In genomic region chr10:122505011-122505410, GRCh38 we compare ENCODE assay signal across 28 cellular contexts. TPM values are rescaled to one million over a fixed set of nuclear protein-coding genes. Genes with fewer than 3 reads are reported as not detected.
DNase-seq lines count a peak whose midpoint lies in the region; ATAC-seq and TF ChIP-seq lines count a peak whose summit lies in the region.
"Had no signal": no experiment of that assay in that cellular context is flagged by ENCODE, and none has a peak within 500 bp of the region (broad histone marks: within the 10 kb centered on the region; RNA-seq: fewer than 3 reads in every experiment).

No MANE protein-coding gene starts in this region.

- no peak overlapping the region for H3K4me2 ChIP-seq in mammary epithelial cell (ENCODE audit: insufficient read depth, low read depth, low read length)
- H3K4me2 ChIP-seq: BLaER1, KMS-11 had no signal

- H3K4me3 ChIP-seq in breast epithelium (no peak overlapping the region), mammary epithelial cell (replicated peaks in 1 of 3; ENCODE audit: insufficient read depth in 1 of 3, low read depth in 2 of 3, low read length in 3 of 3) (no peak overlapping the region), vagina (no peak overlapping the region)
- H3K4me3 ChIP-seq: BLaER1, body of pancreas, ovary, thyroid gland had no signal

- TF ChIP-seq POLR2A in breast epithelium (IDR thresholded peaks at IDR 0.05) (no peak), vagina (IDR thresholded peaks at IDR 0.05) (no peak)

- DNase-seq in breast epithelium (ENCODE audit: low spot score in 2 of 2) (no peak), mammary epithelial cell (no peak), chondrocyte (ENCODE audit: low spot score) (no peak), neural crest cell (ENCODE audit: low read depth, low spot score) (no peak), vagina (ENCODE audit: extremely low spot score in 2 of 2) (no peak)
- DNase-seq: activated CD4-positive, CD25-positive, alpha-beta regulatory T cell treated with anti-CD3 and anti-CD28 coated beads, Interleukin-2, amount 50 U/mL, for 72 hours; activated CD8-positive, alpha-beta T cell treated with anti-CD3 and anti-CD28 coated beads, Interleukin-2, amount 10 ng/mL, durations not matched to agents 7 days and 5 days; activated effector memory CD4-positive, alpha-beta T cell treated with anti-CD3 and anti-CD28 coated beads, Interleukin-2, amount 50 U/mL, for 16 hours; activated naive CD8-positive, alpha-beta T cell treated with anti-CD3 and anti-CD28 coated beads, Interleukin-2, amount 50 U/mL, for 24 hours; Caco-2; DND-41; OCI-M1; stimulated activated CD4-positive, alpha-beta T cell treated with anti-CD3 and anti-CD28 coated beads, Interleukin-4, amount 100 ng/mL, for 1 hour; stimulated activated naive CD4-positive, alpha-beta T cell; T-helper 1 cell had no signal

- H3K79me2 ChIP-seq in mammary epithelial cell (ENCODE audit: insufficient read depth, low read length): peaks cover 38% of the 10 kb centered on the region

- H3K36me3 Mint-ChIP-seq in chondrocyte (ENCODE audit: low read depth): peaks cover 46% of the 10 kb centered on the region
- no peaks in the 10 kb centered on the region for H3K36me3 Mint-ChIP-seq in neural crest cell (ENCODE audit: low read depth)

- dilution Hi-C loops in mammary epithelial cell (cut with HindIII; ENCODE audit: low sequenced_read_pairs): no loop called here

- H3K36me3 ChIP-seq in breast epithelium (no peaks in the 10 kb centered on the region), mammary epithelial cell (ENCODE audit: insufficient read depth, low read length) (peaks cover 23% of the 10 kb centered on the region), vagina (peaks cover 0 to 23% of the 10 kb centered on the region in 2 donors)
- H3K36me3 ChIP-seq: BLaER1, ovary had no signal

- no peak overlapping the region for H3K9ac ChIP-seq in mammary epithelial cell (ENCODE audit: insufficient read depth, low read length)
- H3K9ac ChIP-seq: BLaER1, KMS-11 had no signal

- no peak for TF ChIP-seq CTCF in breast epithelium (IDR thresholded peaks at IDR 0.05)
- TF ChIP-seq CTCF in mammary epithelial cell (conservative IDR thresholded peaks at IDR 0.05 in 1 of 2, IDR thresholded peaks at IDR 0.05 in 1 of 2; ENCODE audit: extremely low read depth in 1 of 2, insufficient read depth in 1 of 2, low read depth in 1 of 2, low read length in 2 of 2): no peak
- TF ChIP-seq CTCF in chondrocyte (IDR thresholded peaks at IDR 0.05): no peak
- no peak for TF ChIP-seq CTCF in neural crest cell (conservative IDR thresholded peaks at IDR 0.05)
- TF ChIP-seq CTCF in vagina (IDR thresholded peaks at IDR 0.05): no peak

- intact Hi-C loops in breast epithelium (cut with DNase I; ENCODE audit: low total_unique reads): no loop called here
- intact Hi-C loops in mammary epithelial cell (cut with micrococcal nuclease): no loop called here
- intact Hi-C loops in vagina (cut with DNase I): no loop called here

- H3K27me3 ChIP-seq in breast epithelium (no peaks in the 10 kb centered on the region), mammary epithelial cell (ENCODE audit: insufficient read depth, low read length) (no peaks in the 10 kb centered on the region), vagina (no peaks in the 10 kb centered on the region)
- H3K27me3 ChIP-seq: BLaER1, body of pancreas, ovary, thyroid gland had no signal

- H3K4me1 Mint-ChIP-seq in chondrocyte (ENCODE audit: low read depth) (peaks cover 62% of the 10 kb centered on the region), neural crest cell (peaks cover 6% of the 10 kb centered on the region)
- H3K4me1 Mint-ChIP-seq: activated naive CD8-positive, alpha-beta T cell treated with anti-CD3 and anti-CD28 coated beads, Interleukin-2, amount 50 U/mL, for 24 hours had no signal

- H4K20me1 ChIP-seq in mammary epithelial cell (ENCODE audit: insufficient read depth, low read length): no peaks in the 10 kb centered on the region
- H4K20me1 ChIP-seq: BLaER1 had no signal

- H3K9me3 ChIP-seq in breast epithelium: no peaks in the 10 kb centered on the region
- no peaks in the 10 kb centered on the region for H3K9me3 ChIP-seq in mammary epithelial cell (replicated peaks; ENCODE audit: insufficient read depth, low read length)
- H3K9me3 ChIP-seq in vagina: no peaks in the 10 kb centered on the region
- H3K9me3 ChIP-seq: BLaER1, body of pancreas, Caco-2, ovary, thyroid gland had no signal

- H3K27me3 Mint-ChIP-seq in chondrocyte (ENCODE audit: low read depth) (no peaks in the 10 kb centered on the region), neural crest cell (ENCODE audit: low read depth) (no peaks in the 10 kb centered on the region)
- H3K27me3 Mint-ChIP-seq: activated naive CD8-positive, alpha-beta T cell treated with anti-CD3 and anti-CD28 coated beads, Interleukin-2, amount 50 U/mL, for 24 hours had no signal

- peak overlapping the region; percentile 28 for H3K4me3 Mint-ChIP-seq in chondrocyte (ENCODE audit: unreplicated experiment)
- no peak overlapping the region for H3K4me3 Mint-ChIP-seq in neural crest cell
- H3K4me3 Mint-ChIP-seq: activated CD8-positive, alpha-beta T cell treated with anti-CD3 and anti-CD28 coated beads, Interleukin-2, amount 10 ng/mL, durations not matched to agents 7 days and 5 days; activated naive CD8-positive, alpha-beta T cell treated with anti-CD3 and anti-CD28 coated beads, Interleukin-2, amount 50 U/mL, for 24 hours had no signal

- H3K4me1 ChIP-seq in breast epithelium (peaks cover 0 to 8% of the 10 kb centered on the region in 2 donors), mammary epithelial cell (ENCODE audit: insufficient read depth, low read length) (peaks cover 29% of the 10 kb centered on the region), vagina (peaks cover 20% of the 10 kb centered on the region)
- H3K4me1 ChIP-seq: BLaER1 had no signal

- CTCF ChIA-PET in mammary epithelial cell (lab: Charles Lee; ENCODE audit: low non-redundant PET): no interaction called here

- H3K27ac Mint-ChIP-seq in chondrocyte (ENCODE audit: unreplicated experiment) (peak overlapping the region; percentile 96), neural crest cell (ENCODE audit: unreplicated experiment) (peak overlapping the region; percentile 62)
- H3K27ac Mint-ChIP-seq: activated CD8-positive, alpha-beta T cell treated with anti-CD3 and anti-CD28 coated beads, Interleukin-2, amount 10 ng/mL, durations not matched to agents 7 days and 5 days; activated naive CD8-positive, alpha-beta T cell treated with anti-CD3 and anti-CD28 coated beads, Interleukin-2, amount 50 U/mL, for 24 hours had no signal

- in situ Hi-C loops in mammary epithelial cell (cut with MboI; ENCODE audit: low sequenced_read_pairs in 2 of 2): no loop called here

- H3K9me3 Mint-ChIP-seq in chondrocyte (ENCODE audit: low read depth) (no peaks in the 10 kb centered on the region), neural crest cell (no peaks in the 10 kb centered on the region)
- H3K9me3 Mint-ChIP-seq: activated naive CD8-positive, alpha-beta T cell treated with anti-CD3 and anti-CD28 coated beads, Interleukin-2, amount 50 U/mL, for 24 hours had no signal

- no peak for ATAC-seq in GM21825 (IDR thresholded peaks at IDR 0.05; ENCODE audit: unreplicated experiment)
- no peak for ATAC-seq in GM21529 (IDR thresholded peaks at IDR 0.05; ENCODE audit: unreplicated experiment)
- ATAC-seq in HG03432 (IDR thresholded peaks at IDR 0.05; ENCODE audit: unreplicated experiment): no peak
- ATAC-seq: activated CD8-positive, alpha-beta T cell treated with anti-CD3 and anti-CD28 coated beads, Interleukin-2, amount 10 ng/mL, durations not matched to agents 7 days and 5 days; activated naive CD8-positive, alpha-beta T cell treated with anti-CD3 and anti-CD28 coated beads, Interleukin-2, amount 50 U/mL, for 24 hours had no signal

- no TSS peak for BruUV-seq in mammary epithelial cell (replicated peaks; lab: Mats Ljungman, UMichigan)

- no peak overlapping the region for H2AFZ ChIP-seq in mammary epithelial cell (ENCODE audit: low read depth, low read length)

- WGBS in mammary epithelial cell (ENCODE audit: low coverage, missing lambda C conversion rate): 100% methylated on average over 5 of the region's 5 CpGs

- H3K27ac ChIP-seq in breast epithelium (peak overlapping the region; percentile 68 to 75), mammary epithelial cell (ENCODE audit: insufficient read depth, low read depth, low read length) (no peak overlapping the region), vagina (peak overlapping the region; percentile 72)
- H3K27ac ChIP-seq: BLaER1, KMS-11, thyroid gland had no signal

RNA-seq across cellular contexts. Expression of gene HTRA1, which starts 43.7 kb away (rescaled TPM):
- total RNA-seq in breast epithelium (100 to 1,000 TPM; 116 to 347 (median 152) TPM), mammary epithelial cell (100 to 1,000 TPM; 179 to 311 TPM), chondrocyte (1,260 to 1,504 TPM (median 1,485 TPM) in 3 replicates), neural crest cell (8.2 and 9.0 TPM in 2 replicates), vagina (116 TPM)
- polyA plus RNA-seq in mammary epithelial cell: 615 TPM
- polyA minus RNA-seq in mammary epithelial cell: 271 TPM
- total RNA-seq: activated CD8-positive, alpha-beta T cell treated with anti-CD3 and anti-CD28 coated beads, Interleukin-2, amount 10 ng/mL, durations not matched to agents 7 days and 5 days; HT-29 had no signal

RNA-seq across cellular contexts. Expression of gene ARMS2, which starts 50.6 kb away (rescaled TPM):
- total RNA-seq in breast epithelium (not detected), mammary epithelial cell (under 1 TPM in 1 of 2 donors, not detected in 1; 0.17 TPM), chondrocyte (0.62 to 1.1 TPM in 2 of 3 replicates, not detected in the other), neural crest cell (not detected in 2 replicates), vagina (not detected)
- not detected for polyA plus RNA-seq in mammary epithelial cell
- not detected for polyA minus RNA-seq in mammary epithelial cell
- total RNA-seq: A172; activated CD8-positive, alpha-beta T cell treated with anti-CD3 and anti-CD28 coated beads, Interleukin-2, amount 10 ng/mL, durations not matched to agents 7 days and 5 days; body of pancreas; Caco-2; glomerular endothelial cell; H4; HT-29; kidney epithelial cell; ovary; thyroid gland had no signal
- polyA plus RNA-seq: ovary had no signal

RNA-seq across cellular contexts. Expression of gene DMBT1, which starts 55.5 kb away (rescaled TPM):
- total RNA-seq in breast epithelium: 1 to 10 TPM in 1 of 3 donors, under 1 TPM in 1, not detected in 1; 0.15 to 2.3 TPM
- under 1 TPM; 0.24 to 0.33 TPM for total RNA-seq in mammary epithelial cell
- 1.1 TPM for polyA plus RNA-seq in mammary epithelial cell
- polyA minus RNA-seq in mammary epithelial cell: 1.6 TPM
- total RNA-seq in chondrocyte: 0.13 to 0.34 TPM (median 0.17 TPM) in 3 replicates
- not detected in 2 replicates for total RNA-seq in neural crest cell
- not detected for total RNA-seq in vagina
- total RNA-seq: A172; activated CD8-positive, alpha-beta T cell treated with anti-CD3 and anti-CD28 coated beads, Interleukin-2, amount 10 ng/mL, durations not matched to agents 7 days and 5 days; Caco-2; H4 had no signal

Comparison
In these comparisons a context has a peak if more than half of its experiments do, and no peak if none do; other contexts are left out.
1. RNA of gene HTRA1, which starts 43.7 kb away (total RNA-seq): 1,260 to 1,504 TPM in chondrocyte, 179 to 311 TPM in mammary epithelial cell, 116 to 347 TPM in breast epithelium and 116 TPM in vagina (single experiment); 8.2 to 9.0 TPM in neural crest cell; every median in the first group is over 10 times any median in the second.